ENCODE assay signal across 10 cellular contexts in the genomic region with DNA sequence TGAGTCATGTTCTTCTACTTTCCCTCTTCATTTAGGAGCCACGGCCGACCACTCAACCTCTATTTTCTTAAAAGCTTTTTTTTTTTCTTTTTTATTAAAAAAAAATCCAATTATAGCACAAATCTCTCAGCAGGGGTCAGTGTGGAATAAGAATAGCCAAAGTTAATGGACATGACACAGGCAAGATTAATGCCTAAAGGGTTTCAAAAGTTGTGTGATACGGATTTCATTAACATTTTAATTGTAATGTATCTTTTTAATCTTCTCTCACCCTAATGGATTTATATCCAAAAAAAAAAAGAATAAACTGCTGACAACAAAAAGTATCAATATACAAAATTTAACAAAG. TPM values are rescaled to one million over a fixed set of nuclear protein-coding genes. Genes with fewer than 3 reads are reported as not detected.
DNase-seq lines count a peak whose midpoint lies in the region; ATAC-seq, FAIRE-seq and TF ChIP-seq lines count a peak whose summit lies in the region.
"Had no signal": no experiment of that assay in that cellular context is flagged by ENCODE, and none has a peak within 500 bp of the region (broad histone marks: within the 10 kb centered on the region; RNA-seq: fewer than 3 reads in every experiment).

No MANE protein-coding gene starts in this region.

- no peaks in the 10 kb centered on the region for H3K27me3 ChIP-seq in AG04450 (ENCODE audit: control insufficient read depth, insufficient read depth, low read length)
- H3K27me3 ChIP-seq: vagina had no signal

- no peaks in the 10 kb centered on the region for H3K36me3 Mint-ChIP-seq in T-helper 17 cell (ENCODE audit: low read depth)
- H3K36me3 Mint-ChIP-seq in activated naive CD4-positive, alpha-beta T cell treated with anti-CD3 and anti-CD28 coated beads for 36 hours (ENCODE audit: low read depth), result no peaks in the 10 kb centered on the region
- H3K36me3 Mint-ChIP-seq: memory B cell had no signal

- no peaks in the 10 kb centered on the region for H3K27me3 Mint-ChIP-seq in T-helper 17 cell
- no peaks in the 10 kb centered on the region for H3K27me3 Mint-ChIP-seq in activated naive CD4-positive, alpha-beta T cell treated with anti-CD3 and anti-CD28 coated beads for 36 hours (ENCODE audit: low read depth)

- ATAC-seq in T-helper 17 cell, result no peak
- ATAC-seq in esophagus mucosa, result no peak

- FAIRE-seq in islet of Langerhans (lab: Jason Lieb, UNC), result peak; percentile 97

- TF ChIP-seq CTCF in AG04450 (IDR thresholded peaks at IDR 0.05; ENCODE audit: low read depth, low read length) (peak; percentile 60), GM12872 (IDR thresholded peaks at IDR 0.05; ENCODE audit: insufficient read depth, low read depth, low read length) (peak; percentile 17; the same call in 1 of the 3 replicates)

- intact Hi-C loops in activated naive CD4-positive, alpha-beta T cell treated with anti-CD3 and anti-CD28 coated beads for 36 hours (cut with micrococcal nuclease), result loop anchor here (1.0 kb wide), 1 partner anchor 34 kb away; no protein-coding TSS in a partner anchor

- DNase-seq in AG04450 (ENCODE audit: low read depth, low spot score) (no peak), T-helper 17 cell (no peak), NCI-H526 (lab: John Stamatoyannopoulos, UW) (no peak)
- no peak for DNase-seq in activated naive CD4-positive, alpha-beta T cell treated with anti-CD3 and anti-CD28 coated beads for 36 hours
- no peak for DNase-seq in activated CD4-positive, alpha-beta T cell treated with anti-CD3 and anti-CD28 coated beads for 48 hours

- H3K4me3 ChIP-seq in AG04450 (ENCODE audit: low read depth, low read length), result no peak overlapping the region
- H3K4me3 ChIP-seq: vagina had no signal

- CTCF ChIA-PET in AG04450 (lab: Charles Lee), result interaction anchor here (0.6 to 2.1 kb wide), 16 partner anchors 9 to 285 kb away, joined by 3 to 33 read pairs (median 3); no protein-coding TSS in a partner anchor
- CTCF ChIA-PET in activated naive CD4-positive, alpha-beta T cell treated with anti-CD3 and anti-CD28 coated beads for 36 hours (lab: Charles Lee), result interaction anchor here (0.6 to 4.3 kb wide), 7 partner anchors 9 to 351 kb away, joined by 3 to 43 read pairs (median 3); no protein-coding TSS in a partner anchor

- no peaks in the 10 kb centered on the region for H3K9me3 Mint-ChIP-seq in activated naive CD4-positive, alpha-beta T cell treated with anti-CD3 and anti-CD28 coated beads for 36 hours
- H3K9me3 Mint-ChIP-seq: memory B cell had no signal

- POLR2A ChIA-PET in AG04450 (lab: Yijun Ruan, JAX), result interaction anchor here (0.5 to 1.3 kb wide), 3 partner anchors 28 to 30 kb away, joined by 3 to 5 read pairs (median 3); no protein-coding TSS in a partner anchor

- H3K4me1 Mint-ChIP-seq in T-helper 17 cell, result peaks cover 24% of the 10 kb centered on the region
- H3K4me1 Mint-ChIP-seq in activated naive CD4-positive, alpha-beta T cell treated with anti-CD3 and anti-CD28 coated beads for 36 hours (ENCODE audit: low read depth), result peaks cover 14% of the 10 kb centered on the region
- H3K4me1 Mint-ChIP-seq: memory B cell had no signal

- peak overlapping the region; percentile 34 for H3K27ac Mint-ChIP-seq in T-helper 17 cell
- H3K27ac Mint-ChIP-seq in activated naive CD4-positive, alpha-beta T cell treated with anti-CD3 and anti-CD28 coated beads for 36 hours, result no peak overlapping the region
- H3K27ac Mint-ChIP-seq: memory B cell had no signal

- H3K9me3 ChIP-seq in AG04450 (ENCODE audit: control insufficient read depth, insufficient read depth, low read length) (no peaks in the 10 kb centered on the region; the same call in 1 of the 2 replicates), T-helper 17 cell (ENCODE audit: control insufficient read depth, low read length, poor library complexity, severe bottlenecking) (no peaks in the 10 kb centered on the region)
- H3K9me3 ChIP-seq: vagina had no signal

- H3K27ac ChIP-seq in AG04450 (ENCODE audit: low read depth, low read length), result no peak overlapping the region

- H3K4me3 Mint-ChIP-seq in T-helper 17 cell, result no peak overlapping the region
- no peak overlapping the region for H3K4me3 Mint-ChIP-seq in activated naive CD4-positive, alpha-beta T cell treated with anti-CD3 and anti-CD28 coated beads for 36 hours
- H3K4me3 Mint-ChIP-seq: memory B cell had no signal

RNA-seq across cellular contexts. Expression of a gene that starts 5.4 kb away (rescaled TPM):
- 11.7 and 12.2 TPM in 2 replicates for polyA plus RNA-seq in AG04450 (2011; rRNA removed)
- 12.9 and 14.1 TPM in 2 replicates for polyA minus RNA-seq in AG04450 (2011; rRNA and poly(A)+ RNA removed)
- total RNA-seq in T-helper 17 cell, result 1 to 10 TPM; 5.8 to 5.9 TPM
- 1 to 10 TPM; 3.4 to 3.5 TPM for total RNA-seq in activated naive CD4-positive, alpha-beta T cell treated with anti-CD3 and anti-CD28 coated beads for 36 hours
- 7.0 TPM for total RNA-seq in esophagus mucosa

RNA-seq across cellular contexts. Expression of a gene that starts 29.0 kb away (rescaled TPM):
- 8.8 and 12.7 TPM in 2 replicates for polyA plus RNA-seq in AG04450 (2011; rRNA removed)
- polyA minus RNA-seq in AG04450 (2011; rRNA and poly(A)+ RNA removed), result 10.6 and 12.1 TPM in 2 replicates
- total RNA-seq in T-helper 17 cell (10 to 100 TPM; 17.9 to 21.8 TPM), esophagus mucosa (32.6 TPM)
- 10 to 100 TPM; 20.7 to 22.2 TPM for total RNA-seq in activated naive CD4-positive, alpha-beta T cell treated with anti-CD3 and anti-CD28 coated beads for 36 hours
